8 cellular contexts compared by ENCODE assay signal in genomic region chr17:77829871-77830799, GRCh38.
DNase-seq lines count a peak whose midpoint lies in the region; ATAC-seq and TF ChIP-seq lines count a peak whose summit lies in the region.

No MANE protein-coding gene starts in this region.

- H3K4me3 Mint-ChIP-seq in activated CD4-positive, alpha-beta memory T cell treated with anti-CD3 and anti-CD28 coated beads for 36 hours, result no peak overlapping the region
- no peak overlapping the region for H3K4me3 Mint-ChIP-seq in activated CD4-positive, alpha-beta memory T cell treated with anti-CD3 and anti-CD28 coated beads, Interleukin-2, amount 10 ng/mL, durations not matched to agents 7 days and 5 days

- H3K27ac ChIP-seq in breast epithelium (peak overlapping the region; percentile 83 to 96), lower lobe of right lung (peak overlapping the region; percentile 62), tibial nerve (peak overlapping the region; percentile 25 to 86 (median 76))

- H3K4me3 ChIP-seq in breast epithelium (peak overlapping the region in 1 of 3 donors; percentile 15), lower lobe of right lung (no peak overlapping the region), tibial nerve (no peak overlapping the region)

- peak; percentile 56 for DNase-seq in activated CD4-positive, alpha-beta memory T cell treated with anti-CD3 and anti-CD28 coated beads for 36 hours
- DNase-seq in activated CD4-positive, alpha-beta memory T cell treated with anti-CD3 and anti-CD28 coated beads, Interleukin-2, amount 10 ng/mL, durations not matched to agents 7 days and 5 days, result no peak
- DNase-seq in breast epithelium (ENCODE audit: low spot score in 2 of 2), result peak; percentile 32 to 50
- DNase-seq in lower lobe of right lung, result peak; percentile 43
- peak in 1 of 2 donors; percentile 31 for DNase-seq in tibial nerve (ENCODE audit: low spot score in 2 of 2)
- DNase-seq in mucosa of gallbladder (ENCODE audit: low spot score), result no peak

- WGBS in tibial nerve, 2 donors, result 23 to 27% methylated on average over 15 to 16 of the region's 16 CpGs

- POLR2A ChIA-PET in activated CD4-positive, alpha-beta memory T cell treated with anti-CD3 and anti-CD28 coated beads for 36 hours (lab: Charles Lee), result no interaction called here
- POLR2A ChIA-PET in activated CD4-positive, alpha-beta memory T cell treated with anti-CD3 and anti-CD28 coated beads, Interleukin-2, amount 10 ng/mL, durations not matched to agents 7 days and 5 days (lab: Charles Lee), result interaction anchor here (0.7 kb wide), 1 partner anchor 128 kb away, joined by 3 read pairs; no protein-coding TSS in a partner anchor

- intact Hi-C loops in activated CD4-positive, alpha-beta memory T cell treated with anti-CD3 and anti-CD28 coated beads for 36 hours (cut with micrococcal nuclease), result loop anchor here (10.0 kb wide), 1 partner anchor 495 kb away; no protein-coding TSS in a partner anchor
- intact Hi-C loops in breast epithelium (cut with DNase I; ENCODE audit: low total_unique reads), result no loop called here
- intact Hi-C loops in lower lobe of right lung (cut with DNase I), result no loop called here

- peaks cover 11% of the 10 kb centered on the region for H3K27me3 Mint-ChIP-seq in activated CD4-positive, alpha-beta memory T cell treated with anti-CD3 and anti-CD28 coated beads for 36 hours
- H3K27me3 Mint-ChIP-seq in activated CD4-positive, alpha-beta memory T cell treated with anti-CD3 and anti-CD28 coated beads, Interleukin-2, amount 10 ng/mL, durations not matched to agents 7 days and 5 days, result peaks cover 11% of the 10 kb centered on the region

- H3K27ac Mint-ChIP-seq in activated CD4-positive, alpha-beta memory T cell treated with anti-CD3 and anti-CD28 coated beads for 36 hours, result no peak overlapping the region
- no peak overlapping the region for H3K27ac Mint-ChIP-seq in activated CD4-positive, alpha-beta memory T cell treated with anti-CD3 and anti-CD28 coated beads, Interleukin-2, amount 10 ng/mL, durations not matched to agents 7 days and 5 days

- TF ChIP-seq CTCF in breast epithelium (IDR thresholded peaks at IDR 0.05) (no peak), lower lobe of right lung (IDR thresholded peaks at IDR 0.05) (no peak), tibial nerve (IDR thresholded peaks at IDR 0.05) (no peak)

- H3K9me3 Mint-ChIP-seq in activated CD4-positive, alpha-beta memory T cell treated with anti-CD3 and anti-CD28 coated beads for 36 hours, result no peaks in the 10 kb centered on the region
- peaks cover 4% of the 10 kb centered on the region for H3K9me3 Mint-ChIP-seq in activated CD4-positive, alpha-beta memory T cell treated with anti-CD3 and anti-CD28 coated beads, Interleukin-2, amount 10 ng/mL, durations not matched to agents 7 days and 5 days

- H3K4me1 ChIP-seq in breast epithelium (peaks cover 0 to 15% of the 10 kb centered on the region in 2 donors), lower lobe of right lung (peaks cover 27% of the 10 kb centered on the region), tibial nerve (peaks cover 9 to 43% (median 25%) of the 10 kb centered on the region in 4 donors)

- no peaks in the 10 kb centered on the region for H3K27me3 ChIP-seq in breast epithelium
- H3K27me3 ChIP-seq in lower lobe of right lung (ENCODE audit: low read depth), result peaks cover 7% of the 10 kb centered on the region
- no peaks in the 10 kb centered on the region for H3K27me3 ChIP-seq in tibial nerve

- H3K4me1 Mint-ChIP-seq in activated CD4-positive, alpha-beta memory T cell treated with anti-CD3 and anti-CD28 coated beads for 36 hours (ENCODE audit: low read depth), result peaks cover 37% of the 10 kb centered on the region
- peaks cover 19% of the 10 kb centered on the region for H3K4me1 Mint-ChIP-seq in activated CD4-positive, alpha-beta memory T cell treated with anti-CD3 and anti-CD28 coated beads, Interleukin-2, amount 10 ng/mL, durations not matched to agents 7 days and 5 days

- peak; percentile 24 to 47 for ATAC-seq in lower lobe of right lung
- ATAC-seq in GM18505 (IDR thresholded peaks at IDR 0.05; ENCODE audit: unreplicated experiment), result no peak
- ATAC-seq in HG02973 (IDR thresholded peaks at IDR 0.05; ENCODE audit: unreplicated experiment), result no peak

- H3K36me3 ChIP-seq in breast epithelium, result no peaks in the 10 kb centered on the region
- no peaks in the 10 kb centered on the region for H3K36me3 ChIP-seq in lower lobe of right lung
- no peaks in the 10 kb centered on the region for H3K36me3 ChIP-seq in tibial nerve

- TF ChIP-seq POLR2A in breast epithelium (IDR thresholded peaks at IDR 0.05), result no peak
- no peak for TF ChIP-seq POLR2A in tibial nerve (IDR thresholded peaks at IDR 0.05)
- no peak for TF ChIP-seq POLR2A in GM18505 (IDR thresholded peaks at IDR 0.05; ENCODE audit: borderline replicate concordance, extremely low read depth, insufficient read depth, insufficient read length)

- peak in 1 of 2 donors; percentile 11 for TF ChIP-seq EP300 in tibial nerve (IDR thresholded peaks at IDR 0.05)

- CTCF ChIA-PET in activated CD4-positive, alpha-beta memory T cell treated with anti-CD3 and anti-CD28 coated beads for 36 hours (lab: Charles Lee), result no interaction called here
- CTCF ChIA-PET in activated CD4-positive, alpha-beta memory T cell treated with anti-CD3 and anti-CD28 coated beads, Interleukin-2, amount 10 ng/mL, durations not matched to agents 7 days and 5 days (lab: Charles Lee), result no interaction called here

- H3K9me3 ChIP-seq in breast epithelium (no peaks in the 10 kb centered on the region), lower lobe of right lung (no peaks in the 10 kb centered on the region), tibial nerve (no peaks in the 10 kb centered on the region)

- no peaks in the 10 kb centered on the region for H3K36me3 Mint-ChIP-seq in activated CD4-positive, alpha-beta memory T cell treated with anti-CD3 and anti-CD28 coated beads for 36 hours
- no peaks in the 10 kb centered on the region for H3K36me3 Mint-ChIP-seq in activated CD4-positive, alpha-beta memory T cell treated with anti-CD3 and anti-CD28 coated beads, Interleukin-2, amount 10 ng/mL, durations not matched to agents 7 days and 5 days (ENCODE audit: low read depth)

Comparison
In these comparisons a context has a peak if more than half of its experiments do, and no peak if none do; other contexts are left out.
1. DNase-seq: peak in activated CD4-positive, alpha-beta memory T cell treated with anti-CD3 and anti-CD28 coated beads for 36 hours (single experiment), breast epithelium (2 of 2) and lower lobe of right lung (single experiment); none in activated CD4-positive, alpha-beta memory T cell treated with anti-CD3 and anti-CD28 coated beads, Interleukin-2, amount 10 ng/mL, durations not matched to agents 7 days and 5 days (single experiment) and mucosa of gallbladder (single experiment).
2. ATAC-seq: peak in lower lobe of right lung (2 of 2); none in GM18505 (single experiment) and HG02973 (single experiment).
3. Peak in every context shown above with its lines, with median percentiles within 50 percentile points of each other: H3K27ac ChIP-seq.